In the genomic region with DNA sequence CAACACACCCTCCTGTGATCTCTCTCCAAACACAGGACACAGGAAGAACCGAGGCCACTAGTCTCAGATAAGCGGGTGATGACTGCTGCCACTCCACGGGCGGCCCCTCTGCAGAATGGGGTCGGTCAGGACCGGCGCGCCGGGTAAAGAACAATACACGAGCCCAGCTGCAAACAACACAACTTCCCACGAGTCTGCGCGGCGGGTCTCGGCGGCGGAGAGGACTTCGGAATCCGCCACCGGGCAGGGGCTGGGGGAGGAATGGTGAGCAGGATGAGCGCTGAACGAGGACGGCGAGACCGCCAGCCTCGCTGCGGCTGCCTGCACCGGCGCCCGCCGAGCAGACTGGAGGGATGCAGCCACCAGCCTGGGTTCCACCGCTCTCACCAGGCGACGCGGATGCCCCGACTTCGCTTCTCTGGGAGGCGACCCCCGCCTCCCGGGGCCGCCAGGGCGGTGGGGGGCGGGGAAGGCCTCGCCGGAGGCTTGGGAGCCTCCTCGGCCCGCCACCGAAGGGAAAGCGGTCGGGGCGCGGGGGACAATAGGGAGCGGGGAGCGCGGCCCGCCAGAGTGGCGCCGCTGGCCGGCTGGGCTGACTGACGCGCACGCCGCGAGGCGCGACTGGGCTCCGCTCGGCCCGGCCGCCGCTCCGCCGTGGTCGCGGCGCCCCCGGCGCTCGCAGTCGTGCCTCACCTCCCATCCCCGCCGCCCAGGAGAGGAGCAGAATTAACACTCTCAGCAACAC, we compare ENCODE assay signal across 8 cellular contexts. TPM values are rescaled to one million over a fixed set of nuclear protein-coding genes. Genes with fewer than 3 reads are reported as not detected.
DNase-seq lines count a peak whose midpoint lies in the region; ATAC-seq and TF ChIP-seq lines count a peak whose summit lies in the region.

No MANE protein-coding gene starts in this region.

- POLR2A ChIA-PET in activated CD4-positive, alpha-beta T cell treated with anti-CD3 and anti-CD28 coated beads for 36 hours (lab: Charles Lee) = interaction anchor here (0.5 to 1.9 kb wide), 3 partner anchors 22 to 24 kb away, joined by 5 to 42 read pairs (median 13); a partner anchor contains a TSS

- intact Hi-C loops in activated CD4-positive, alpha-beta T cell treated with anti-CD3 and anti-CD28 coated beads for 36 hours (cut with DNase I, micrococcal nuclease) = loop anchor here (1.0 to 5.0 kb wide), 7 partner anchors 22 to 908 kb away; a partner anchor contains a TSS
- intact Hi-C loops in lower leg skin (cut with DNase I; ENCODE audit: low total_unique reads) = no loop called here

- H3K27me3 Mint-ChIP-seq in activated CD4-positive, alpha-beta T cell treated with anti-CD3 and anti-CD28 coated beads for 36 hours = no peaks in the 10 kb centered on the region

- H3K4me3 ChIP-seq in HFF-Myc (replicated peaks; ENCODE audit: low read depth, low read length) (peak overlapping the region; percentile 68), NB4 (ENCODE audit: low read depth, low read length) (peak overlapping the region; percentile 66), lower leg skin (ENCODE audit: low read depth, poor library complexity, severe bottlenecking) (peak overlapping the region; percentile 92)

- WGBS in lower leg skin, 2 donors = 0% methylated on average over 6 to 47 of the region's 82 CpGs

- peaks cover 8% of the 10 kb centered on the region for H3K36me3 Mint-ChIP-seq in activated CD4-positive, alpha-beta T cell treated with anti-CD3 and anti-CD28 coated beads for 36 hours (ENCODE audit: low read depth)

- CTCF ChIA-PET in activated CD4-positive, alpha-beta T cell treated with anti-CD3 and anti-CD28 coated beads for 36 hours (lab: Charles Lee) = interaction anchor here (0.8 to 2.0 kb wide), 7 partner anchors 22 to 943 kb away, joined by 3 to 25 read pairs (median 4); a partner anchor contains a TSS

- DNase-seq in HFF-Myc (ENCODE audit: extremely low read depth, low read depth) (no peak), NB4 (ENCODE audit: low read depth) (peak; percentile 63), dedifferentiated amniotic fluid mesenchymal stem cell (ENCODE audit: extremely low spot score) (peak; percentile 31), lower leg skin (ENCODE audit: low spot score in 2 of 2) (peak in 1 of 2 donors; percentile 91), globus pallidus (ENCODE audit: low spot score) (no peak)
- DNase-seq in activated CD4-positive, alpha-beta T cell treated with anti-CD3 and anti-CD28 coated beads for 36 hours = peak; percentile 70
- DNase-seq in stimulated activated CD8-positive, alpha-beta memory T cell treated with anti-CD3 and anti-CD28 coated beads, Interleukin-15, amount 100 ng/mL, for 1 hour (ENCODE audit: low read depth) = peak; percentile 13

- peak overlapping the region; percentile 93 for H3K27ac Mint-ChIP-seq in activated CD4-positive, alpha-beta T cell treated with anti-CD3 and anti-CD28 coated beads for 36 hours

- no peak for TF ChIP-seq CTCF in HFF-Myc (IDR thresholded peaks at IDR 0.05; ENCODE audit: low read depth, low read length, missing control alignments)
- no peak for TF ChIP-seq CTCF in NB4 (IDR thresholded peaks at IDR 0.05; ENCODE audit: low read depth, low read length)
- TF ChIP-seq CTCF in lower leg skin (IDR thresholded peaks at IDR 0.05) = no peak

- TF ChIP-seq POLR2A in GM18505 (IDR thresholded peaks at IDR 0.05; ENCODE audit: borderline replicate concordance, extremely low read depth, insufficient read depth, insufficient read length) (no peak), NB4 (IDR thresholded peaks at IDR 0.05; ENCODE audit: extremely low read depth, insufficient read length) (no peak), lower leg skin (IDR thresholded peaks at IDR 0.05) (no peak)

- peak overlapping the region; percentile 80 for H3K4me3 Mint-ChIP-seq in activated CD4-positive, alpha-beta T cell treated with anti-CD3 and anti-CD28 coated beads for 36 hours

- H3K4me1 Mint-ChIP-seq in activated CD4-positive, alpha-beta T cell treated with anti-CD3 and anti-CD28 coated beads for 36 hours = peaks cover 43% of the 10 kb centered on the region

- ATAC-seq in GM18505 (IDR thresholded peaks at IDR 0.05; ENCODE audit: unreplicated experiment) = peak; percentile 40
- ATAC-seq in activated CD4-positive, alpha-beta T cell treated with anti-CD3 and anti-CD28 coated beads for 36 hours = peak; percentile 18

- H3K9me3 Mint-ChIP-seq in activated CD4-positive, alpha-beta T cell treated with anti-CD3 and anti-CD28 coated beads for 36 hours (ENCODE audit: low read depth) = no peaks in the 10 kb centered on the region

RNA-seq across cellular contexts. Expression of a gene that starts 0.5 kb away (rescaled TPM):
- total RNA-seq in activated CD4-positive, alpha-beta T cell treated with anti-CD3 and anti-CD28 coated beads for 36 hours = 10 to 100 TPM; 74.5 to 82.0 TPM
- 10 to 100 TPM; 40.4 to 45.1 (median 44.5) TPM for total RNA-seq in lower leg skin

RNA-seq across cellular contexts. Expression of a gene that starts 22.1 kb away (rescaled TPM):
- 1 to 10 TPM; 8.2 to 9.2 TPM for total RNA-seq in activated CD4-positive, alpha-beta T cell treated with anti-CD3 and anti-CD28 coated beads for 36 hours
- total RNA-seq in lower leg skin = 10 to 100 TPM; 17.9 to 30.5 (median 23.4) TPM

Comparison
In these comparisons a context has a peak if more than half of its experiments do, and no peak if none do; other contexts are left out.
1. DNase-seq: peak in NB4 (single experiment), activated CD4-positive, alpha-beta T cell treated with anti-CD3 and anti-CD28 coated beads for 36 hours (single experiment), dedifferentiated amniotic fluid mesenchymal stem cell (single experiment) and stimulated activated CD8-positive, alpha-beta memory T cell treated with anti-CD3 and anti-CD28 coated beads, Interleukin-15, amount 100 ng/mL, for 1 hour (single experiment); none in HFF-Myc (single experiment) and globus pallidus (single experiment).
2. Peak in every context shown above with its lines, with median percentiles within 50 percentile points of each other: H3K4me3 ChIP-seq.